ENCODE assay signal across 27 cellular contexts in genomic region chr15:71737761-71738160, GRCh38.
DNase-seq lines count a peak whose midpoint lies in the region; ATAC-seq, FAIRE-seq and TF ChIP-seq lines count a peak whose summit lies in the region.
"Had no signal": no experiment of that assay in that cellular context is flagged by ENCODE, and none has a peak within 500 bp of the region (broad histone marks: within the 10 kb centered on the region; RNA-seq: fewer than 3 reads in every experiment).

No MANE protein-coding gene starts in this region.

- no peaks in the 10 kb centered on the region for H3K79me2 ChIP-seq in OCI-LY7 (ENCODE audit: insufficient read depth, low read depth, low read length)

- BruUV-seq in OCI-LY7 (replicated peaks; lab: Mats Ljungman, UMichigan) = no TSS peak

- H3K36me3 Mint-ChIP-seq in progenitor cell of endocrine pancreas (ENCODE audit: insufficient read depth) = no peaks in the 10 kb centered on the region
- H3K36me3 Mint-ChIP-seq: CD14-positive monocyte; CD4-positive, alpha-beta memory T cell; CD4-positive, CD25-positive, alpha-beta regulatory T cell; CD8-positive, alpha-beta memory T cell had no signal

- H2AK5ac ChIP-seq in neuronal stem cell (ENCODE audit: low read depth, low read length) = peak overlapping the region; percentile 90

- TF ChIP-seq CTCF in OCI-LY7 (conservative IDR thresholded peaks at IDR 0.05; ENCODE audit: low read length) (no peak), bronchial epithelial cell (IDR thresholded peaks at IDR 0.05; ENCODE audit: insufficient read depth, low read length, severe bottlenecking) (no peak), progenitor cell of endocrine pancreas (IDR thresholded peaks at IDR 0.05; ENCODE audit: unreplicated experiment) (no peak), upper lobe of right lung (IDR thresholded peaks at IDR 0.05) (no peak)

- no peak for TF ChIP-seq POLR2A in GM12891 (IDR thresholded peaks at IDR 0.05; ENCODE audit: low read depth, low read length)

- no peak overlapping the region for H3K14ac ChIP-seq in neuronal stem cell (ENCODE audit: low read length)

- no peak overlapping the region for H3K27ac ChIP-seq in OCI-LY7 (ENCODE audit: low read depth, low read length, poor library complexity, severe bottlenecking)
- no peak overlapping the region for H3K27ac ChIP-seq in neuronal stem cell (replicated peaks; ENCODE audit: low read length)
- no peak overlapping the region for H3K27ac ChIP-seq in upper lobe of right lung
- H3K27ac ChIP-seq: BLaER1 had no signal

- no peaks in the 10 kb centered on the region for H3K9me3 ChIP-seq in OCI-LY7 (ENCODE audit: low read length)
- peaks cover 0 to 2% of the 10 kb centered on the region in 2 donors for H3K9me3 ChIP-seq in neuronal stem cell (replicated peaks in 1 of 2; ENCODE audit: control insufficient read depth in 2 of 2, insufficient read depth in 1 of 2, low read depth in 1 of 2, low read length in 2 of 2)
- H3K9me3 ChIP-seq in upper lobe of right lung = no peaks in the 10 kb centered on the region
- H3K9me3 ChIP-seq: BE2C, BLaER1 had no signal

- CTCF ChIA-PET in OCI-LY7 (lab: Charles Lee; ENCODE audit: unreplicated experiment) = no interaction called here

- FAIRE-seq in bronchial epithelial cell (lab: Jason Lieb, UNC) (peak; percentile 77), GM12891 (lab: Jason Lieb, UNC) (no peak)
- FAIRE-seq: A204.1, GM12878, GM19239 had no signal

- POLR2A ChIA-PET in OCI-LY7 (lab: Charles Lee) = no interaction called here

- H3K4me1 ChIP-seq in OCI-LY7 (ENCODE audit: insufficient read depth, low read length, poor library complexity, severe bottlenecking) = peaks cover 19% of the 10 kb centered on the region
- peaks cover 0 to 3% of the 10 kb centered on the region in 2 donors for H3K4me1 ChIP-seq in neuronal stem cell (ENCODE audit: control insufficient read depth in 2 of 2, insufficient read depth in 1 of 2, low read depth in 1 of 2, low read length in 2 of 2)
- H3K4me1 ChIP-seq in upper lobe of right lung = no peaks in the 10 kb centered on the region
- H3K4me1 ChIP-seq: BE2C, BLaER1 had no signal

- H3K9me3 Mint-ChIP-seq in progenitor cell of endocrine pancreas (ENCODE audit: low read depth) = no peaks in the 10 kb centered on the region
- H3K9me3 Mint-ChIP-seq: CD14-positive monocyte; CD4-positive, alpha-beta memory T cell; CD4-positive, CD25-positive, alpha-beta regulatory T cell; CD8-positive, alpha-beta memory T cell had no signal

- no peaks in the 10 kb centered on the region for H3K27me3 Mint-ChIP-seq in progenitor cell of endocrine pancreas

- no CpG with 5 or more reads among the region's 16 CpGs for WGBS in neuronal stem cell (ENCODE audit: extremely low coverage in 2 of 2, insufficient read length in 2 of 2, insufficient replicate concordance in 1 of 2), 2 donors

- no peak overlapping the region for H3K23ac ChIP-seq in neuronal stem cell (ENCODE audit: low read depth, low read length, poor library complexity)

- H3K27ac Mint-ChIP-seq in progenitor cell of endocrine pancreas = peak overlapping the region; percentile 57
- H3K27ac Mint-ChIP-seq: CD8-positive, alpha-beta memory T cell had no signal

- no peak overlapping the region for H2BK120ac ChIP-seq in neuronal stem cell (ENCODE audit: low read depth, low read length)

- peak overlapping the region; percentile 17 for H3K4me3 Mint-ChIP-seq in progenitor cell of endocrine pancreas (ENCODE audit: low read depth)
- H3K4me3 Mint-ChIP-seq: CD14-positive monocyte; CD4-positive, alpha-beta memory T cell; CD4-positive, CD25-positive, alpha-beta regulatory T cell; CD8-positive, alpha-beta memory T cell had no signal

- no peak overlapping the region for H3K4ac ChIP-seq in neuronal stem cell (ENCODE audit: low read length)

- no peak for ATAC-seq in upper lobe of right lung
- ATAC-seq: GM12878 had no signal

- H3K9me2 ChIP-seq in OCI-LY7 (ENCODE audit: insufficient read depth, low read length) = no peaks in the 10 kb centered on the region

- H2BK15ac ChIP-seq in neuronal stem cell (ENCODE audit: low read length) = no peak overlapping the region

- H3K27me3 ChIP-seq in bronchial epithelial cell (ENCODE audit: control insufficient read depth, insufficient read depth, low read length) = no peaks in the 10 kb centered on the region
- peaks cover 0 to 2% (median 0%) of the 10 kb centered on the region in 3 experiments for H3K27me3 ChIP-seq in neuronal stem cell (ENCODE audit: control insufficient read depth in 3 of 3, insufficient read depth in 3 of 3, low read depth in 1 of 3, low read length in 3 of 3)
- H3K27me3 ChIP-seq in upper lobe of right lung = no peaks in the 10 kb centered on the region
- H3K27me3 ChIP-seq: BLaER1 had no signal

- H3K18ac ChIP-seq in neuronal stem cell (ENCODE audit: low read length) = no peak overlapping the region

- intact Hi-C loops in OCI-LY7 (cut with micrococcal nuclease; ENCODE audit: unreplicated experiment) = no loop called here
- intact Hi-C loops in upper lobe of right lung (cut with DNase I) = loop anchor here (10.0 kb wide), 1 partner anchor 283 kb away; no protein-coding TSS in a partner anchor

- no peak overlapping the region for H3K9ac ChIP-seq in neuronal stem cell (ENCODE audit: low read depth, low read length, poor library complexity)
- H3K9ac ChIP-seq: BLaER1 had no signal

- H2AFZ ChIP-seq in OCI-LY7 (ENCODE audit: low read length) (no peak overlapping the region), neuronal stem cell (ENCODE audit: low read length) (no peak overlapping the region)

- H2BK5ac ChIP-seq in neuronal stem cell (ENCODE audit: low read length) = no peak overlapping the region

- H3K79me1 ChIP-seq in neuronal stem cell (ENCODE audit: low read depth, low read length) = no peaks in the 10 kb centered on the region

- DNase-seq in OCI-LY7 (ENCODE audit: low spot score) (no peak), bronchial epithelial cell (ENCODE audit: low read depth) (no peak), neuronal stem cell (ENCODE audit: low spot score) (no peak), progenitor cell of endocrine pancreas (ENCODE audit: low spot score, unreplicated experiment) (no peak), GM12891 (ENCODE audit: insufficient read length, low spot score) (no peak), upper lobe of right lung (no peak), mesenteric fat pad (ENCODE audit: low spot score) (no peak)
- DNase-seq: 8988T; ACHN; BE2C; C1 segment of cervical spinal cord; CD4-positive, alpha-beta memory T cell; CD4-positive, CD25-positive, alpha-beta regulatory T cell; CD8-positive, alpha-beta memory T cell; COR-L47; DMS 273 treated with DMSO at 0.1 percent for 48 hours; DMS153; DMS53; DMS79; DND-41; EL; GDM1 had no signal

- H3K4me2 ChIP-seq in OCI-LY7 (ENCODE audit: low read length) = 0 out of 2 replicates have a peak overlapping the region, but pooled peaks have one; percentile 64
- H3K4me2 ChIP-seq in neuronal stem cell (ENCODE audit: insufficient read depth, low read length, poor library complexity, severe bottlenecking) = no peak overlapping the region
- H3K4me2 ChIP-seq: BLaER1 had no signal

- H4K91ac ChIP-seq in neuronal stem cell (ENCODE audit: low read depth, low read length, poor library complexity) = no peak overlapping the region

- H3K4me3 ChIP-seq in OCI-LY7 (ENCODE audit: low read depth, low read length, poor library complexity, severe bottlenecking) = no peak overlapping the region
- H3K4me3 ChIP-seq in bronchial epithelial cell (ENCODE audit: low read depth, low read length) = no peak overlapping the region
- no peak overlapping the region for H3K4me3 ChIP-seq in neuronal stem cell (ENCODE audit: low read length in 2 of 2)
- no peak overlapping the region for H3K4me3 ChIP-seq in upper lobe of right lung
- H3K4me3 ChIP-seq: BLaER1, GM12878 had no signal

- H2BK12ac ChIP-seq in neuronal stem cell (ENCODE audit: low read length) = peak overlapping the region; percentile 14

- H4K8ac ChIP-seq in neuronal stem cell (ENCODE audit: low read depth, low read length) = no peak overlapping the region

- H3K36me3 ChIP-seq in OCI-LY7 (ENCODE audit: insufficient read depth, low read length) (no peaks in the 10 kb centered on the region), bronchial epithelial cell (ENCODE audit: control insufficient read depth, insufficient read depth, low read length) (peaks cover 3% of the 10 kb centered on the region), neuronal stem cell (replicated peaks in 1 of 2; ENCODE audit: control insufficient read depth in 2 of 2, insufficient read depth in 2 of 2, low read length in 2 of 2) (peaks cover 0 to 1% of the 10 kb centered on the region in 2 donors), upper lobe of right lung (no peaks in the 10 kb centered on the region)
- H3K36me3 ChIP-seq: BE2C, BLaER1 had no signal

- peaks cover 19% of the 10 kb centered on the region for H3K4me1 Mint-ChIP-seq in progenitor cell of endocrine pancreas (ENCODE audit: low read depth)
- H3K4me1 Mint-ChIP-seq: CD14-positive monocyte; CD4-positive, alpha-beta memory T cell; CD4-positive, CD25-positive, alpha-beta regulatory T cell; CD8-positive, alpha-beta memory T cell had no signal

- no peaks in the 10 kb centered on the region for H4K20me1 ChIP-seq in OCI-LY7 (ENCODE audit: insufficient read depth, low read length)
- H4K20me1 ChIP-seq: BLaER1 had no signal

TF ChIP-seq in GM12891, 5 proteins besides CTCF, POLR2A, EP300 and RAD21:
- TF ChIP-seq TAF1 (IDR thresholded peaks at IDR 0.05; ENCODE audit: low read depth, low read length) (no peak), SPI1 (IDR thresholded peaks at IDR 0.05; ENCODE audit: low read depth, low read length) (no peak), POU2F2 (IDR thresholded peaks at IDR 0.05; ENCODE audit: low read depth, low read length) (no peak), POLR2AphosphoS5 (IDR thresholded peaks at IDR 0.05; ENCODE audit: low read depth, low read length) (no peak), PAX5 (IDR thresholded peaks at IDR 0.05; ENCODE audit: insufficient read depth, low read length, severe bottlenecking) (no peak)
TF ChIP-seq in GM12891: peak in this region for 0.
